In the genomic region with DNA sequence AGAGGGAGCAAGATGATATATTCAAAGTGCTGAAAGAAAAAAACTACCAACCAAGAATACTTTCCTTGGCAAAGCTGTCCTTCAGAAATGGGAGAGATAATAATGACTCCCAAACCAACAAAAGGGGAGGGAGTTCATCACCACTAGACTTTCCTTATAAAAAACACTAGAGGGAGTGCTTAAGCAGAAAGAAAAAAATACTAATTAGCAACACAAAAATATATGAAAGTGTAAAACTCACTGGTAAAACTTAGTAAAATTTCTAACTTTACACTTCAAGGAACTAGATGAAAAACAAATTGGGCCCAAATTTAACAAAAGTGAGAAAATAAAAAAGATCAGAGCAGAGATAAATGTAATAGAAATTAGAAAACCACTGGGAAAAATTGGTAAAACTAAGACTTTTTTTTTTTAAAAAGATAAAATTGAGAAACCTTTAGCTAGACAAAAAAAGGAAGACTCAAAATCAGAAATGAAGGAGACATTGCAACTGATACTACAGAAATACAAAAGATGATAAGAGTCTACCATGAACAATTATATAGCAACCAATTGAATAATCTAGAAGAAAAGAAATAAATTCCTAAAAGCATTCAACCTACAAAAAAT, we compare ENCODE assay signal across 9 cellular contexts.
DNase-seq lines count a peak whose midpoint lies in the region; ATAC-seq and TF ChIP-seq lines count a peak whose summit lies in the region.
"Had no signal": no experiment of that assay in that cellular context is flagged by ENCODE, and none has a peak within 500 bp of the region (broad histone marks: within the 10 kb centered on the region; RNA-seq: fewer than 3 reads in every experiment).

No MANE protein-coding gene starts in this region.

- DNase-seq in left ventricle myocardium inferior (no peak), Right ventricle myocardium inferior (ENCODE audit: missing footprints) (no peak), NOMO-1 treated with dmso at 0.1 percent for 144 hours (lab: John Stamatoyannopoulos, UW; ENCODE audit: unreplicated experiment) (peak; percentile 21), epithelial cell of esophagus (ENCODE audit: low read depth) (peak; percentile 36), upper lobe of right lung (no peak), NCI-H146 treated with DMSO at 0.1 percent for 48 hours (lab: John Stamatoyannopoulos, UW; ENCODE audit: unreplicated experiment) (no peak), NCI-H345 (lab: John Stamatoyannopoulos, UW) (no peak)
- DNase-seq: DMS79 treated with DMSO at 0.1 percent for 48 hours had no signal

- H3K4me3 ChIP-seq in left ventricle myocardium inferior (no peak overlapping the region), epithelial cell of esophagus (ENCODE audit: low read length) (no peak overlapping the region), upper lobe of right lung (no peak overlapping the region)

- no peak overlapping the region for H3K27ac ChIP-seq in left ventricle myocardium inferior (replicated peaks)
- no peak overlapping the region for H3K27ac ChIP-seq in upper lobe of right lung

- H3K27me3 ChIP-seq in left ventricle myocardium inferior (ENCODE audit: low read depth), result no peaks in the 10 kb centered on the region
- H3K27me3 ChIP-seq in upper lobe of right lung, result no peaks in the 10 kb centered on the region

- H3K9me3 ChIP-seq in left ventricle myocardium inferior (replicated peaks) (peaks cover 22% of the 10 kb centered on the region), upper lobe of right lung (no peaks in the 10 kb centered on the region)

- ATAC-seq in Right ventricle myocardium inferior (no peak), upper lobe of right lung (no peak), HG02798 (IDR thresholded peaks at IDR 0.05; ENCODE audit: poor library complexity, unreplicated experiment) (no peak)

- H3K4me1 ChIP-seq in left ventricle myocardium inferior (no peaks in the 10 kb centered on the region), upper lobe of right lung (no peaks in the 10 kb centered on the region)

- peak; percentile 50 for TF ChIP-seq CTCF in left ventricle myocardium inferior (IDR thresholded peaks at IDR 0.05; ENCODE audit: borderline replicate concordance)
- peak; percentile 54 for TF ChIP-seq CTCF in epithelial cell of esophagus (IDR thresholded peaks at IDR 0.05; ENCODE audit: insufficient read depth, low read depth, low read length, missing control alignments)
- TF ChIP-seq CTCF in upper lobe of right lung (IDR thresholded peaks at IDR 0.05), result peak; percentile 45

- intact Hi-C loops in left ventricle myocardium inferior (cut with micrococcal nuclease), result no loop called here
- intact Hi-C loops in Right ventricle myocardium inferior (cut with DNase I), result no loop called here
- intact Hi-C loops in upper lobe of right lung (cut with DNase I), result loop anchor here (10.0 kb wide), 1 partner anchor 226 kb away; no protein-coding TSS in a partner anchor

- H3K36me3 ChIP-seq in left ventricle myocardium inferior (no peaks in the 10 kb centered on the region), upper lobe of right lung (no peaks in the 10 kb centered on the region)

Comparison
In these comparisons a context has a peak if more than half of its experiments do, and no peak if none do; other contexts are left out.
1. DNase-seq: peak in NOMO-1 treated with dmso at 0.1 percent for 144 hours (single experiment) and epithelial cell of esophagus (single experiment); none in left ventricle myocardium inferior (single experiment), Right ventricle myocardium inferior (single experiment), upper lobe of right lung (single experiment), NCI-H146 treated with DMSO at 0.1 percent for 48 hours (single experiment) and NCI-H345 (single experiment).
2. Peak in every context shown above with its lines, with median percentiles within 50 percentile points of each other: CTCF ChIP-seq.